Comparison of ENCODE assay signal across 20 cellular contexts in genomic region chr3:194079702-194080172, GRCh38. TPM values are rescaled to one million over a fixed set of nuclear protein-coding genes. Genes with fewer than 3 reads are reported as not detected.
DNase-seq lines count a peak whose midpoint lies in the region; ATAC-seq and TF ChIP-seq lines count a peak whose summit lies in the region.
"Had no signal": no experiment of that assay in that cellular context is flagged by ENCODE, and none has a peak within 500 bp of the region (broad histone marks: within the 10 kb centered on the region; RNA-seq: fewer than 3 reads in every experiment).

No MANE protein-coding gene starts in this region.

- no peak overlapping the region for H3K4me3 Mint-ChIP-seq in nephron
- H3K4me3 Mint-ChIP-seq: CD4-positive, alpha-beta memory T cell; H9; T-cell had no signal

- DNase-seq in NCI-H2227 (lab: John Stamatoyannopoulos, UW; ENCODE audit: unreplicated experiment) = peak; percentile 13
- DNase-seq in NCI-H2227 treated with DMSO at 0.1 percent for 48 hours (lab: John Stamatoyannopoulos, UW) = no peak
- DNase-seq in Panc1 (ENCODE audit: low read depth, low spot score) = no peak
- no peak for DNase-seq in effector memory CD4-positive, alpha-beta T cell
- no peak for DNase-seq in dermis blood vessel endothelial cell
- DNase-seq: 8988T; Calu3; CD4-positive, alpha-beta memory T cell; EL; GF-D8; H9; NCI-H1105 treated with DMSO at 0.1 percent for 48 hours; NCI-H187; NCI-H69; NK-92 treated with Interleukin-12 subunit alpha and Interleukin-12 subunit beta, amount 100 ng/mL, for 24 hours; SJCRH30; T-cell had no signal

- peaks cover 76% of the 10 kb centered on the region for H3K4me1 Mint-ChIP-seq in nephron

- BruUV-seq in Panc1 (replicated peaks; lab: Mats Ljungman, UMichigan) = no TSS peak

- no peak for TF ChIP-seq CTCF in Panc1 (IDR thresholded peaks at IDR 0.05)
- TF ChIP-seq CTCF in nephron (IDR thresholded peaks at IDR 0.05; ENCODE audit: unreplicated experiment in 3 of 3) = no peak

- H3K27me3 ChIP-seq in Panc1 (ENCODE audit: control insufficient read depth, insufficient read depth, low read length) = no peaks in the 10 kb centered on the region
- H3K27me3 ChIP-seq in effector memory CD4-positive, alpha-beta T cell (replicated peaks; ENCODE audit: control insufficient read depth, insufficient read depth, low read length, poor library complexity, severe bottlenecking) = no peaks in the 10 kb centered on the region
- H3K27me3 ChIP-seq: SJCRH30 had no signal

- POLR2A ChIA-PET in Panc1 (lab: Charles Lee) = no interaction called here

- CTCF ChIA-PET in Panc1 (lab: Charles Lee) = no interaction called here

- H3K9me3 ChIP-seq in Panc1 (ENCODE audit: control insufficient read depth, insufficient read depth, low read depth, low read length) = no peaks in the 10 kb centered on the region
- H3K9me3 ChIP-seq in effector memory CD4-positive, alpha-beta T cell (ENCODE audit: control insufficient read depth, low read length) = no peaks in the 10 kb centered on the region
- H3K9me3 ChIP-seq: BLaER1 treated with 17β-estradiol and CSF1 and Interleukin-3, amounts not matched to agents 10 nM and 100 nM; SJCRH30 had no signal

- ATAC-seq in Panc1 = no peak
- no peak for ATAC-seq in HG03354 (IDR thresholded peaks at IDR 0.05; ENCODE audit: poor library complexity, severe bottlenecking, unreplicated experiment)
- ATAC-seq: T-cell had no signal

- H3K27ac ChIP-seq in Panc1 (ENCODE audit: low read length) = peak overlapping the region; percentile 9; the same call in 1 of the 2 replicates
- H3K27ac ChIP-seq in effector memory CD4-positive, alpha-beta T cell (ENCODE audit: insufficient read depth, low read length, poor library complexity, severe bottlenecking) = no peak overlapping the region
- H3K27ac ChIP-seq: BLaER1 treated with 17β-estradiol and CSF1 and Interleukin-3, amounts not matched to agents 10 nM and 100 nM; SJCRH30 had no signal

- H3K9me3 Mint-ChIP-seq in nephron = no peaks in the 10 kb centered on the region
- H3K9me3 Mint-ChIP-seq: CD4-positive, alpha-beta memory T cell; H9; T-cell had no signal

- peaks cover 18% of the 10 kb centered on the region for H3K27me3 Mint-ChIP-seq in nephron (ENCODE audit: low read depth)

- no peaks in the 10 kb centered on the region for H3K36me3 Mint-ChIP-seq in nephron (ENCODE audit: low read depth)
- H3K36me3 Mint-ChIP-seq: CD4-positive, alpha-beta memory T cell; T-cell had no signal

- H3K36me3 ChIP-seq in Panc1 (ENCODE audit: control insufficient read depth, insufficient read depth, low read length) = no peaks in the 10 kb centered on the region
- no peaks in the 10 kb centered on the region for H3K36me3 ChIP-seq in effector memory CD4-positive, alpha-beta T cell (ENCODE audit: control insufficient read depth, insufficient read depth, low read length)
- H3K36me3 ChIP-seq: BLaER1 treated with 17β-estradiol and CSF1 and Interleukin-3, amounts not matched to agents 10 nM and 100 nM; SJCRH30 had no signal

- intact Hi-C loops in Panc1 (cut with micrococcal nuclease; ENCODE audit: unreplicated experiment) = loop anchor here (5.0 kb wide), 1 partner anchor 53 kb away; no protein-coding TSS in a partner anchor

- H3K4me1 ChIP-seq in Panc1 (ENCODE audit: control insufficient read depth, insufficient read depth, low read length) = peaks cover 27% of the 10 kb centered on the region
- H3K4me1 ChIP-seq in effector memory CD4-positive, alpha-beta T cell (ENCODE audit: control insufficient read depth, insufficient read depth, low read length, poor library complexity, severe bottlenecking) = no peaks in the 10 kb centered on the region

- H3K27ac Mint-ChIP-seq in nephron = peak overlapping the region; percentile 37 to 86 (median 85)
- H3K27ac Mint-ChIP-seq: CD4-positive, alpha-beta memory T cell; H9; T-cell had no signal

- in situ Hi-C loops in Panc1 (cut with HindIII; ENCODE audit: low pct_unique_long_range_greater_than_20kb, low sequenced_read_pairs) = no loop called here

- no peak overlapping the region for H3K4me3 ChIP-seq in Panc1 (ENCODE audit: low read depth in 2 of 2, low read length in 2 of 2)
- no peak overlapping the region for H3K4me3 ChIP-seq in effector memory CD4-positive, alpha-beta T cell (ENCODE audit: insufficient read depth, low read depth, low read length, poor library complexity, severe bottlenecking)
- H3K4me3 ChIP-seq: BLaER1 treated with 17β-estradiol and CSF1 and Interleukin-3, amounts not matched to agents 10 nM and 100 nM; SJCRH30 had no signal

RNA-seq across cellular contexts. Expression of gene HES1, which starts 56.2 kb away (rescaled TPM):
- 28.5 TPM for total RNA-seq in Panc1 (2021; ENCODE audit: unreplicated experiment)
- polyA plus RNA-seq in Panc1 (2012; ENCODE audit: insufficient read length) = 33.2 TPM
- total RNA-seq in dermis blood vessel endothelial cell = 45.8 and 91.0 TPM in 2 replicates
- total RNA-seq: CD4-positive, alpha-beta memory T cell had no signal
